29 cellular contexts compared by ENCODE assay signal in the genomic region with DNA sequence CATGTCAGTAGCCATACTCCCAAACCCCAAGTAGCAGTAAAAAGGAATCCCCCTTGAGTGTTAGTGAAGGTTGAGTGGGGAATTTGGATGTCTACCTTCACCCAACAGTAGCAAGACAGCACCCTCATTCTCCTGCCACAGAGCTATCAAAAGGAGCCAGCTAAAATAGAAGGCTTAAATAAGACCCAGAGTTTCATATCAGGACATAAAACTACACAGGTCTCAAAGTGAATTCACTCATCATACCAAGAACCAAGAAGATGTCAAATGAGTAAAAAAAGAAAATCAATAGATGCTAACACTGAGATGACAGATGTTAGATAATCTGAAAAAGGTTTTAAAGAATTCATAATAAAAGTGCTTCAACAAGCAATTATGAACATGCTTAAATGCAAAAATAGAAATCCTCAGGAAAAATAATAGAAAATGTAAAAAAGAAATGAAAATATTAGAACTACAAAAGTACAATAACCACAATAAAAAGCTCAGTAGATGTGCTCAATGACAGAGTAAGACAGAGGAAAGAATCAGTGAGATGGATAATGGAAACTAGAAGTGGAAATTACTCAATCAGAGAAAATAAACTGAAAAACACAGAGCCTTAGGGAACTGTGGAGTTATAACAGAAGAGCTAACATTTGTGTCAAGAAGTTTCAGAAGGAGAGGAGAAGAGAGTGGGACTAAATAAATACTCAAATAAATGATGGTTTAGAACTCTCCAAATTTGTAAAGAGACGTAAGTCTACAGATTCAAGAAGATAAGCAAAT.
"Had no signal": no experiment of that assay in that cellular context is flagged by ENCODE, and none has a peak within 500 bp of the region (broad histone marks: within the 10 kb centered on the region; RNA-seq: fewer than 3 reads in every experiment).

No MANE protein-coding gene starts in this region.

- H3K27me3 Mint-ChIP-seq: activated CD4-positive, alpha-beta memory T cell treated with anti-CD3 and anti-CD28 coated beads, Interleukin-2, amount 10 ng/mL, durations not matched to agents 7 days and 5 days; dendritic cell treated with granulocyte-macrophage colony-stimulating factor and Interleukin-4, amounts not matched to agents 40 ng/mL and 50 ng/mL, for 4 days; progenitor cell of endocrine pancreas had no signal

- H3K27ac ChIP-seq: ovary, right lobe of liver, stomach, thyroid gland, upper lobe of right lung had no signal

- H3K4me3 Mint-ChIP-seq: activated CD4-positive, alpha-beta memory T cell treated with anti-CD3 and anti-CD28 coated beads, Interleukin-2, amount 10 ng/mL, durations not matched to agents 7 days and 5 days; central memory CD8-positive, alpha-beta T cell; dendritic cell treated with granulocyte-macrophage colony-stimulating factor and Interleukin-4, amounts not matched to agents 40 ng/mL and 50 ng/mL, for 4 days; endodermal cell; immature natural killer cell; mesothelial cell of epicardium; naive B cell; nephron progenitor cell; T-helper 2 cell treated with Interferon-gamma antibody and Interleukin-4, amounts not matched to agents 5 μg/mL and 100 μg/mL, for 36 hours had no signal

- H3K27me3 ChIP-seq: ovary, right lobe of liver, stomach, thyroid gland, upper lobe of right lung had no signal

- H3K4me1 ChIP-seq: stomach, thyroid gland, upper lobe of right lung had no signal

- H3K4me3 ChIP-seq: ovary, right lobe of liver, stomach, thyroid gland, upper lobe of right lung had no signal

- DNase-seq: activated CD4-positive, alpha-beta memory T cell treated with anti-CD3 and anti-CD28 coated beads, Interleukin-2, amount 10 ng/mL, durations not matched to agents 7 days and 5 days; activated CD4-positive, alpha-beta T cell treated with anti-CD3 and anti-CD28 coated beads for 4 hours; activated CD4-positive, CD25-positive, alpha-beta regulatory T cell; activated CD8-positive, alpha-beta memory T cell treated with anti-CD3 and anti-CD28 coated beads, Interleukin-2, amount 50 U/mL, for 48 hours; activated gamma-delta T cell treated with Interleukin-2 at 50 U/mL for 16 hours; activated naive CD4-positive, alpha-beta T cell treated with anti-CD3 and anti-CD28 coated beads, Interleukin-2, amount 50 U/mL, for 16 hours; anterior cingulate cortex; endodermal cell; foreskin fibroblast; head of caudate nucleus; hippocampal formation; immature natural killer cell; kidney; left colon; naive B cell; nephron progenitor cell; ovary; right lobe of liver; stimulated activated CD4-positive, alpha-beta T cell treated with anti-CD3 and anti-CD28 coated beads, Interleukin-2, amount 100 ng/mL, for 48 hours; stomach; T-helper 1 cell; thyroid gland; upper lobe of right lung had no signal

- H3K9me3 Mint-ChIP-seq: activated CD4-positive, alpha-beta memory T cell treated with anti-CD3 and anti-CD28 coated beads, Interleukin-2, amount 10 ng/mL, durations not matched to agents 7 days and 5 days; dendritic cell treated with granulocyte-macrophage colony-stimulating factor and Interleukin-4, amounts not matched to agents 40 ng/mL and 50 ng/mL, for 4 days; T-helper 2 cell treated with Interferon-gamma antibody and Interleukin-4, amounts not matched to agents 5 μg/mL and 100 μg/mL, for 36 hours had no signal

- ATAC-seq: esophagus mucosa, left colon, right lobe of liver, upper lobe of right lung had no signal

- H3K9me3 ChIP-seq: ovary, right lobe of liver, stomach, thyroid gland, upper lobe of right lung had no signal

- H3K36me3 ChIP-seq: ovary, right lobe of liver, stomach, thyroid gland, upper lobe of right lung had no signal

- H3K4me1 Mint-ChIP-seq: central memory CD8-positive, alpha-beta T cell; endodermal cell; immature natural killer cell; mesothelial cell of epicardium; naive B cell; nephron progenitor cell had no signal

- H3K27ac Mint-ChIP-seq: activated CD4-positive, alpha-beta memory T cell treated with anti-CD3 and anti-CD28 coated beads, Interleukin-2, amount 10 ng/mL, durations not matched to agents 7 days and 5 days; dendritic cell treated with granulocyte-macrophage colony-stimulating factor and Interleukin-4, amounts not matched to agents 40 ng/mL and 50 ng/mL, for 4 days; endodermal cell; immature natural killer cell; mesothelial cell of epicardium; nephron progenitor cell; progenitor cell of endocrine pancreas; T-helper 2 cell treated with Interferon-gamma antibody and Interleukin-4, amounts not matched to agents 5 μg/mL and 100 μg/mL, for 36 hours had no signal
